Comparison of ENCODE assay signal across 8 cellular contexts in the genomic region with DNA sequence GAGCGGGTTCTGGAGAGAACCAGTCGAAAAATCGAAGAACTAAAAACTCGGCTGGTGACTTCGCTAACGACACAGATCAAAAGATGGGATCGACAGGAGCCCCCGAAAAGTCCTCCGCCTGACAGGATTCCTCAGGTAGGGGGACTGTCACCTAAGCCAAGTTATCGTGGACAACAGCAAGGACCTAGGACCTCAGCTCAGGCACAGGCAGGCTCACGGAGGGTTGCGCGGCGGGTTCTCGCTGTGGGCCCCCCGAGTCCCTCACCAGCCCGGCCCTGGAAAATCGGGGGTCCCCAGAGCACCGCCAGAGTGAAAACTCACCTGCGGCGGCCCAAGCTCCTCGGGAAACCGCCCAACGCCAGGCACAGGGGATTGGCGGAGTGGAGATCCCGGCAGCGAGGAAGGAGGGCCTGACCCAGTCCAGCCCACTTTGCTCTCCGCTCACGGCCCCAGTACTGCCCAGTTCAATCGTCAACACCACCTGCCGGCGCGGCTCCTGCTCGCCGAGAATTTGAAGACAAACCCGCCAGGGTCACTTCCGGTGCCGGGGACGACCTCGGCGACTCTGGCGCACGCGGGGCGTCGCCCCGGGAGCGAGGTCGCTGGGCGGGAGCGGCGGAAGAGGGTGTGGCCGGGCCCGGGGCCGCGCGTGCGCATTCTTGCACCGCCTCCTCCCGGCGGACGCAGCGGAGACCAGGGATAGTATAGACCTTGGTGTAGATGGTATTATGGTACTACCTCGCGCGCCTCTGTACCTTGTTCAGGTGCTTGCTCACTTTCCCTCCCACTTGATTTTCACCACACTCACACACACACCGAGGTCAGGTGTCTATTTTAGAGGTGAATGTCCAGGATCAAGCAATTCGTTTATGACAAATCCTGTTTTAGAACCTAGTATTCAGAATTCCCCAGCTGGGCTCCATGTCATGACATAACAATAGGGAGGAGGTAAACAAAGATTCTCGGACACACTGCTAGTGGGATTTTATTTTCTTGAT.
DNase-seq lines count a peak whose midpoint lies in the region; ATAC-seq and TF ChIP-seq lines count a peak whose summit lies in the region.

Gene KATNA1, minus strand, starts transcription at position 567 of the 998 bp plus-strand sequence. CDS start 10,167 bp downstream, outside the sequence.

- peak; percentile 90 for DNase-seq in DMS153 treated with DMSO at 0.1 percent for 48 hours (lab: John Stamatoyannopoulos, UW; ENCODE audit: unreplicated experiment)
- DNase-seq in OCI-M2 (lab: John Stamatoyannopoulos, UW; ENCODE audit: unreplicated experiment): peak; percentile 85
- peak; percentile 86 for DNase-seq in activated T-cell treated with anti-CD3 and anti-CD28 coated beads, Interleukin-2, amount 50 U/mL, for 1 hour
- DNase-seq in erythroblast (lab: John Stamatoyannopoulos, UW): peak; percentile 96
- peak; percentile 66 to 72 for DNase-seq in stimulated activated CD8-positive, alpha-beta memory T cell treated with anti-CD3 and anti-CD28 coated beads, Interleukin-4, amount 100 ng/mL, for 4 hours (ENCODE audit: low read depth in 2 of 2, low spot score in 1 of 2)

- peaks cover 0 to 10% of the 10 kb centered on the region in 2 donors for H3K4me1 ChIP-seq in mucosa of rectum (ENCODE audit: control insufficient read depth in 2 of 2, insufficient read depth in 2 of 2, low read length in 2 of 2)

- peak within 1 kb of the TSS; percentile 82 to 89 for H3K27ac ChIP-seq in mucosa of rectum (ENCODE audit: low read depth in 2 of 2, low read length in 2 of 2)

- no peaks in the 10 kb centered on the region for H3K36me3 ChIP-seq in mucosa of rectum (ENCODE audit: control insufficient read depth in 2 of 2, insufficient read depth in 2 of 2, low read length in 2 of 2)

- TF ChIP-seq RAD21 in Ishikawa (IDR thresholded peaks at IDR 0.05; ENCODE audit: low read depth): no peak; the same call in 1 of the 2 replicates

- no peaks in the 10 kb centered on the region for H3K9me3 ChIP-seq in mucosa of rectum (ENCODE audit: control insufficient read depth in 2 of 2, low read length in 2 of 2)

- peak within 1 kb of the TSS; percentile 91 to 92 for H3K9ac ChIP-seq in mucosa of rectum (ENCODE audit: low read depth in 1 of 2, low read length in 2 of 2)

- H3K4me3 ChIP-seq in mucosa of rectum (ENCODE audit: low read length in 2 of 2): peak within 1 kb of the TSS; percentile 86 to 91

- no peak for TF ChIP-seq EP300 in Ishikawa (IDR thresholded peaks at IDR 0.05; ENCODE audit: borderline replicate concordance)

- peak; percentile 85 for TF ChIP-seq POLR2A in erythroblast (IDR thresholded peaks at IDR 0.05; ENCODE audit: low read length)

- H3K27me3 ChIP-seq in mucosa of rectum (ENCODE audit: control insufficient read depth in 2 of 2, insufficient read depth in 2 of 2, low read length in 2 of 2): no peaks in the 10 kb centered on the region

- peak; percentile 89 for ATAC-seq in GM21619 (IDR thresholded peaks at IDR 0.05; ENCODE audit: unreplicated experiment)

TF ChIP-seq in Ishikawa, 13 proteins besides CTCF, POLR2A, EP300 and RAD21:
- TF ChIP-seq TCF12 (IDR thresholded peaks at IDR 0.05; ENCODE audit: low read depth) (peak; percentile 69), EGR1 (IDR thresholded peaks at IDR 0.05) (no peak; the same call in 1 of the 2 replicates), FOXM1 (IDR thresholded peaks at IDR 0.05; ENCODE audit: borderline replicate concordance, low read depth) (peak; percentile 91), YY1 (IDR thresholded peaks at IDR 0.05; ENCODE audit: low read depth) (no peak), TAF1 (IDR thresholded peaks at IDR 0.05; ENCODE audit: low read depth) (peak; percentile 62), ZBTB7A (IDR thresholded peaks at IDR 0.05; ENCODE audit: low read depth) (peak; percentile 65; the same call in 1 of the 2 replicates), CREB1 (IDR thresholded peaks at IDR 0.05; ENCODE audit: low read depth) (no peak), TEAD4 (IDR thresholded peaks at IDR 0.05) (peak; percentile 36), CEBPB (IDR thresholded peaks at IDR 0.05) (no peak), REST (IDR thresholded peaks at IDR 0.05; ENCODE audit: low read depth) (no peak)
- TF ChIP-seq, protein P1, sequence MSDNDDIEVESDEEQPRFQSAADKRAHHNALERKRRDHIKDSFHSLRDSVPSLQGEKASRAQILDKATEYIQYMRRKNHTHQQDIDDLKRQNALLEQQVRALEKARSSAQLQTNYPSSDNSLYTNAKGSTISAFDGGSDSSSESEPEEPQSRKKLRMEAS (IDR thresholded peaks at IDR 0.05): peak; percentile 98
- TF ChIP-seq, protein P2, sequence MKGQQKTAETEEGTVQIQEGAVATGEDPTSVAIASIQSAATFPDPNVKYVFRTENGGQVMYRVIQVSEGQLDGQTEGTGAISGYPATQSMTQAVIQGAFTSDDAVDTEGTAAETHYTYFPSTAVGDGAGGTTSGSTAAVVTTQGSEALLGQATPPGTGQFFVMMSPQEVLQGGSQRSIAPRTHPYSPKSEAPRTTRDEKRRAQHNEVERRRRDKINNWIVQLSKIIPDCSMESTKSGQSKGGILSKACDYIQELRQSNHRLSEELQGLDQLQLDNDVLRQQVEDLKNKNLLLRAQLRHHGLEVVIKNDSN (IDR thresholded peaks at IDR 0.05): no peak

Comparison
In these comparisons a context has a peak if more than half of its experiments do, and no peak if none do; other contexts are left out.
1. Peak in every context shown above with its lines: DNase-seq, ATAC-seq, H3K4me3 ChIP-seq and H3K27ac ChIP-seq.